In the genomic region with DNA sequence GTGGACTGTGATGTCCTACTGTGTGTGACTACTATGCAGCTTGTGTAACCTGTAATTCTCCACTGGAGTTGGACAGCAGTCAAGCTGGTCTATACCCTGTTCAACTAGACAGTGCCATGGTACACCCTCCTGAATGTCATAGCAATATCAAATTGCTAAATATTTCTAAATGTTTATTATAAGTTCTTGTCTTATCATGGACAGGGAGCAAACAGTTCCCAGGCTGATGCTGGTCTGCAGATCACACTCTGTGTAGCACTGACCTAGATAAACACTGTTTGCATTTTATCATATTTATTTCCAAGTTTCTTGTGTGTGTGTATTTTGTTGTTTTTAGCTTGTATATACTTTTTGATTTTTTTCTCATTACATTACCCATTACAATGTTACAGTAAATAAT, we compare ENCODE assay signal across 18 cellular contexts. TPM values are rescaled to one million over a fixed set of nuclear protein-coding genes. Genes with fewer than 3 reads are reported as not detected.
"Had no signal": no experiment of that assay in that cellular context is flagged by ENCODE, and none has a peak within 500 bp of the region (broad histone marks: within the 10 kb centered on the region; RNA-seq: fewer than 3 reads in every experiment).

No MANE protein-coding gene starts in this region.

- DNase-seq: activated CD4-positive, alpha-beta T cell treated with anti-CD3 and anti-CD28 coated beads for 4 hours; activated CD8-positive, alpha-beta memory T cell treated with anti-CD3 and anti-CD28 coated beads, Interleukin-2, amount 50 U/mL, for 4 hours; activated CD8-positive, alpha-beta T cell treated with anti-CD3 and anti-CD28 coated beads for 36 hours; activated gamma-delta T cell; activated T-cell treated with anti-CD3 and anti-CD28 coated beads, Interleukin-2, amount 50 U/mL, for 48 hours; endodermal cell; kidney glomerular epithelial cell; lower lobe of right lung; midbrain; naive thymus-derived CD4-positive, alpha-beta T cell; pancreas; small intestine; stimulated activated CD4-positive, alpha-beta T cell treated with anti-CD3 and anti-CD28 coated beads, Interleukin-4, amount 100 ng/mL, for 4 hours; stimulated activated CD8-positive, alpha-beta memory T cell treated with anti-CD3 and anti-CD28 coated beads, Interleukin-4, amount 100 ng/mL, for 48 hours; T-helper 2 cell; testis had no signal

- ATAC-seq: activated CD8-positive, alpha-beta T cell treated with anti-CD3 and anti-CD28 coated beads for 36 hours; lower lobe of right lung; naive thymus-derived CD4-positive, alpha-beta T cell; WTC11 had no signal

- H3K9me3 ChIP-seq: lower lobe of right lung, pancreas, testis, vagina had no signal

- H3K27me3 ChIP-seq: pancreas, testis, vagina had no signal

- H3K27ac ChIP-seq: pancreas had no signal

- FAIRE-seq: small intestine had no signal

- H3K4me3 ChIP-seq: lower lobe of right lung, pancreas, testis, vagina had no signal

- H3K36me3 ChIP-seq: lower lobe of right lung, pancreas, vagina had no signal

RNA-seq across cellular contexts. Expression of gene PARVA, which starts 22.0 kb away (rescaled TPM):
- total RNA-seq: activated CD8-positive, alpha-beta T cell treated with anti-CD3 and anti-CD28 coated beads for 36 hours had no signal
